ENCODE assay signal across 8 cellular contexts in the genomic region with DNA sequence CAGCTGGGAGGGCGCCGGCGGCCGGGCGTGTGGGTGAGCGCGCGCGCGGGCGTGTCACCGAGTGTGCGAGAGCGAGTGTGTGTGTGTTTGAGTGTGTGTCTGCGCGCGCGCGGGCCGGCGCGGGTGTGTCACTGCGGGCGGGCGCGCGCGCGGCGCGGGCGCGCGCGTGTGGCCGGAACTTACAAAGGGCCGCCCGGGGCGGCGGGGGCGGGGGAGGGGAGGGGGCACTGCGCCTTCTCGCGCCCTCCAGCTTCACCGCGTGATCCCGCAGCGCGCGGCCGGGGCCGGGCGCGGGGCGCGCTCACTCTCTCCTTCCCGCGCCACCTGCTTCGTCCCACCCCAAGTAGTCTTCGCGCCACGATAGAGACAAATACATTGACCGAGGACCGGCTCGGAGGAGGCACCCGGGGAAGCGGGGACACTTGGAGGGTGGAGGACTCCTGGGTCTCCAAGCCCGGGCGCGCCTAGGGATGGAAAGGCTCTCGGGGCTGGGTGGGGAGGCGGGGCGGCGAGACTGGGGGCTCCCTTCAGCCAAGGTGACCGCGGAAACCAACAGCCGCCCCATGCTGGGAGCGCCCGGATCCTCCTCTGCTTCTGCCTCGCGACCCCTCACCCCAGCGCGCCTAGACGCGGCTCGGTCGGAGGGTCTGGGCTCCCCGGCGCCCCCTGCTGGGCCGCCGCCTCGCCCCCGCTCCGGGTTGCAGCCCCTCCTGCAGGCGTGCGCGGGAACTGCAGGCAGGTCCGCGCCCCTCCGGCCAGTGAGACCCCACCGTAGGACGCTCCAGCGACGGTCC. TPM values are rescaled to one million over a fixed set of nuclear protein-coding genes. Genes with fewer than 3 reads are reported as not detected.
DNase-seq lines count a peak whose midpoint lies in the region; ATAC-seq and TF ChIP-seq lines count a peak whose summit lies in the region.

TSS of gene SRCIN1 (minus strand) at position 101 of the 794 bp plus-strand sequence. CDS start 247 bp downstream, outside the sequence.

- H2AFZ ChIP-seq in ACC112 (ENCODE audit: low read length, unreplicated experiment) (no peak within 1 kb of the TSS), GM23338 (peak within 1 kb of the TSS; percentile 94; the same call in 1 of the 2 replicates)

- no peaks in the 10 kb centered on the region for H3K9me2 ChIP-seq in GM23338 (ENCODE audit: insufficient read depth)

- H3K4me1 ChIP-seq in ACC112 (ENCODE audit: control insufficient read depth, insufficient read depth, low read length, unreplicated experiment) (no peaks in the 10 kb centered on the region), GM23338 (ENCODE audit: insufficient read depth) (peaks cover 70% of the 10 kb centered on the region), esophagus squamous epithelium (peaks cover 15 to 37% (median 19%) of the 10 kb centered on the region in 3 donors), thyroid gland (peaks cover 7 to 21% of the 10 kb centered on the region in 2 donors)

- no peaks in the 10 kb centered on the region; the same call in 2 of the 3 replicates for H3K9me3 Mint-ChIP-seq in GM23338
- H3K9me3 Mint-ChIP-seq in neural crest cell = no peaks in the 10 kb centered on the region

- H3K27me3 Mint-ChIP-seq in GM23338 (ENCODE audit: insufficient read depth, low read depth, poor library complexity) (peaks cover 49% of the 10 kb centered on the region), neural crest cell (ENCODE audit: low read depth) (peaks cover 31% of the 10 kb centered on the region)

- peaks cover 60% of the 10 kb centered on the region for H3K4me1 Mint-ChIP-seq in GM23338
- peaks cover 45% of the 10 kb centered on the region for H3K4me1 Mint-ChIP-seq in neural crest cell

- H3K36me3 Mint-ChIP-seq in GM23338 (ENCODE audit: low read depth) (no peaks in the 10 kb centered on the region), neural crest cell (ENCODE audit: low read depth) (no peaks in the 10 kb centered on the region)

- ATAC-seq in GM23338 = peak; percentile 8

- H3K4me3 ChIP-seq in ACC112 (ENCODE audit: low read depth, low read length) (peak within 1 kb of the TSS; percentile 76), GM23338 (peak within 1 kb of the TSS; percentile 72), esophagus squamous epithelium (peak within 1 kb of the TSS; percentile 45 to 72 (median 60)), thyroid gland (replicated peaks in 1 of 3) (peak within 1 kb of the TSS in 1 of 3 donors; percentile 45)

- H3K4me2 ChIP-seq in GM23338 = peak within 1 kb of the TSS; percentile 92

- 15% methylated on average over 8 of the region's 104 CpGs; no CpG with 5 or more reads in 1 of the 2 donors for WGBS in esophagus squamous epithelium, 2 donors
- WGBS in thyroid gland, 2 donors = 0% methylated on average over 10 to 15 of the region's 104 CpGs

- H3K27me3 ChIP-seq in ACC112 (ENCODE audit: insufficient read depth, low read length) (peaks cover 62% of the 10 kb centered on the region), GM23338 (ENCODE audit: insufficient read depth) (peaks cover 63% of the 10 kb centered on the region), esophagus squamous epithelium (peaks cover 10 to 98% (median 19%) of the 10 kb centered on the region in 4 donors), thyroid gland (no peaks in the 10 kb centered on the region)

- H3K79me2 ChIP-seq in ACC112 (ENCODE audit: control insufficient read depth, insufficient read depth, low read length, unreplicated experiment) = no peaks in the 10 kb centered on the region
- no peaks in the 10 kb centered on the region for H3K79me2 ChIP-seq in GM23338 (replicated peaks; ENCODE audit: insufficient read depth)

- H3F3A ChIP-seq in GM23338 (replicated peaks; ENCODE audit: low read depth) = peaks cover 21% of the 10 kb centered on the region

- intact Hi-C loops in esophagus squamous epithelium (cut with DNase I) (no loop called here), thyroid gland (cut with DNase I) (loop anchor here (10.0 kb wide), 1 partner anchor 129 kb away; the partner anchor contains the start of gene CISD3)

- H3K27ac Mint-ChIP-seq in GM23338 (peak within 1 kb of the TSS; percentile 53; the same call in 1 of the 2 replicates), neural crest cell (ENCODE audit: unreplicated experiment) (peak within 1 kb of the TSS; percentile 50)

- TF ChIP-seq CTCF in GM23338 (conservative IDR thresholded peaks at IDR 0.05; ENCODE audit: low read depth in 2 of 2) = peak; percentile 83 to 92
- TF ChIP-seq CTCF in esophagus squamous epithelium (IDR thresholded peaks at IDR 0.05) = peak; percentile 41 to 94 (median 72)
- TF ChIP-seq CTCF in neural crest cell (conservative IDR thresholded peaks at IDR 0.05) = peak; percentile 100
- peak in 4 of 6 experiments; percentile 31 to 54 (median 48) for TF ChIP-seq CTCF in thyroid gland (IDR thresholded peaks at IDR 0.05)

- H3K4me3 Mint-ChIP-seq in GM23338 = peak within 1 kb of the TSS; percentile 74
- peak within 1 kb of the TSS; percentile 83 for H3K4me3 Mint-ChIP-seq in neural crest cell

- no peaks in the 10 kb centered on the region for H4K20me1 ChIP-seq in GM23338 (replicated peaks; ENCODE audit: insufficient read depth)

- H3K9me3 ChIP-seq in esophagus squamous epithelium (no peaks in the 10 kb centered on the region), thyroid gland (no peaks in the 10 kb centered on the region)

- H3K36me3 ChIP-seq in ACC112 (ENCODE audit: insufficient read depth, low read length) = no peaks in the 10 kb centered on the region
- H3K36me3 ChIP-seq in GM23338 (ENCODE audit: insufficient read depth) = no peaks in the 10 kb centered on the region
- no peaks in the 10 kb centered on the region for H3K36me3 ChIP-seq in esophagus squamous epithelium
- no peaks in the 10 kb centered on the region for H3K36me3 ChIP-seq in thyroid gland

- H3K27ac ChIP-seq in ACC112 (ENCODE audit: low read depth, low read length) (no peak within 1 kb of the TSS), GM23338 (ENCODE audit: low read depth) (peak within 1 kb of the TSS; percentile 32; the same call in 1 of the 2 replicates), esophagus squamous epithelium (peak within 1 kb of the TSS in 2 of 4 donors; percentile 0 to 3), thyroid gland (no peak within 1 kb of the TSS)

- no peak for TF ChIP-seq POLR2A in esophagus squamous epithelium (IDR thresholded peaks at IDR 0.05)
- TF ChIP-seq POLR2A in thyroid gland (IDR thresholded peaks at IDR 0.05) = no peak

- DNase-seq in GM23338 (ENCODE audit: low spot score) = peak; percentile 73
- DNase-seq in NCI-H748 (lab: John Stamatoyannopoulos, UW; ENCODE audit: unreplicated experiment) = peak; percentile 88
- peak; percentile 57 for DNase-seq in activated T-cell treated with anti-CD3 and anti-CD28 coated beads, Interleukin-2, amount 50 U/mL, for 1 hour
- no peak for DNase-seq in esophagus squamous epithelium (lab: John Stamatoyannopoulos, UW)
- DNase-seq in neural crest cell (ENCODE audit: low read depth, low spot score) = peak; percentile 67
- peak; percentile 49 to 56 for DNase-seq in thyroid gland
- no peak for DNase-seq in effector CD8-positive, alpha-beta T cell (lab: John Stamatoyannopoulos, UW)

TF ChIP-seq in GM23338, 12 proteins besides CTCF, POLR2A, EP300 and RAD21:
- TF ChIP-seq ZNF114 (CRISPR knock-in tag; IDR thresholded peaks at IDR 0.05) (0 out of 2 replicates have a peak, but pooled peaks have one; percentile 44), CREB1 (CRISPR knock-in tag; IDR thresholded peaks at IDR 0.05; ENCODE audit: low read depth) (peak; percentile 57; the same call in 1 of the 2 replicates), EZH2phosphoT487 (IDR thresholded peaks at IDR 0.05; ENCODE audit: unreplicated experiment) (no peak), ZNF331 (CRISPR knock-in tag; IDR thresholded peaks at IDR 0.05; ENCODE audit: low read depth) (peak; percentile 26; the same call in 1 of the 2 replicates)

RNA-seq across cellular contexts. Expression of gene SRCIN1, which starts in this region (rescaled TPM):
- 1.3 and 2.2 TPM in 2 replicates for total RNA-seq in GM23338 (2014; rRNA removed; shearing (Covaris generic))
- polyA plus RNA-seq in GM23338 (2016; fragmentation: Nextera tagmentation; extraction: Ambion mirVana) = 0.87 TPM in 2 replicates
- total RNA-seq in esophagus squamous epithelium (1 to 10 TPM in 3 of 4 donors, under 1 TPM in 1; 0.09 to 1.7 (median 1.3) TPM), neural crest cell (8.4 and 8.6 TPM in 2 replicates), thyroid gland (under 1 TPM; 0.54 to 0.89 (median 0.69) TPM)

Comparison
In these comparisons a context has a peak if more than half of its experiments do, and no peak if none do; other contexts are left out.
1. Peak in DNase-seq in thyroid gland; RNA of the gene not detected or under 1 TPM.
2. DNase-seq: peak in GM23338 (single experiment), NCI-H748 (single experiment), activated T-cell treated with anti-CD3 and anti-CD28 coated beads, Interleukin-2, amount 50 U/mL, for 1 hour (single experiment) and neural crest cell (single experiment); none in esophagus squamous epithelium (single experiment) and effector CD8-positive, alpha-beta T cell (single experiment).
3. CTCF ChIP-seq: peak in every context shown above with its lines; median percentile 100 in neural crest cell; 88 in GM23338; 72 in esophagus squamous epithelium; 48 in thyroid gland.